ENCODE assay signal across 8 cellular contexts in genomic region chr1:246497331-246497915, GRCh38. TPM values are rescaled to one million over a fixed set of nuclear protein-coding genes. Genes with fewer than 3 reads are reported as not detected.
DNase-seq lines count a peak whose midpoint lies in the region; ATAC-seq and TF ChIP-seq lines count a peak whose summit lies in the region.

No MANE protein-coding gene starts in this region.

- no peak overlapping the region for H3K4me3 ChIP-seq in sigmoid colon

- H3K27ac ChIP-seq in VCaP: peak overlapping the region; percentile 7; the same call in 1 of the 2 replicates
- no peak overlapping the region for H3K27ac ChIP-seq in sigmoid colon

- whole genome bisulfite sequencing in sigmoid colon, 2 donors: 49 to 51% methylated on average over 2 of the region's 2 CpGs

- intact Hi-C loops in sigmoid colon (cut with DNase I): loop anchor here (1.0 to 5.0 kb wide), 2 partner anchors 202 to 255 kb away; no protein-coding TSS in a partner anchor

- peak; percentile 32 for DNase-seq in stimulated activated CD4-positive, alpha-beta T cell treated with anti-CD3 and anti-CD28 coated beads, Interleukin-4, amount 100 ng/mL, for 24 hours
- DNase-seq in stimulated activated CD4-positive, alpha-beta T cell treated with anti-CD3 and anti-CD28 coated beads, Interleukin-4, amount 100 ng/mL, for 1 hour: no peak
- DNase-seq in NCI-H2081 (lab: John Stamatoyannopoulos, UW) (peak; percentile 71 to 74), globus pallidus (ENCODE audit: low spot score) (peak; percentile 65), sigmoid colon (no peak)

- TF ChIP-seq CTCF in VCaP (conservative IDR thresholded peaks at IDR 0.05) (peak; percentile 76), sigmoid colon (IDR thresholded peaks at IDR 0.05) (peak; percentile 36 to 77 (median 70))

- TF ChIP-seq POLR2A in sigmoid colon (IDR thresholded peaks at IDR 0.05) (no peak), GM18505 (IDR thresholded peaks at IDR 0.05; ENCODE audit: borderline replicate concordance, extremely low read depth, insufficient read depth, insufficient read length) (no peak)

- H3K36me3 ChIP-seq in sigmoid colon: no peaks in the 10 kb centered on the region

- H3K9me3 ChIP-seq in sigmoid colon: no peaks in the 10 kb centered on the region

- TF ChIP-seq EP300 in sigmoid colon (IDR thresholded peaks at IDR 0.05): no peak

- ATAC-seq in HG02678 (IDR thresholded peaks at IDR 0.05; ENCODE audit: unreplicated experiment) (peak; percentile 62), GM18505 (IDR thresholded peaks at IDR 0.05; ENCODE audit: unreplicated experiment) (no peak)

- H3K27me3 ChIP-seq in sigmoid colon: no peaks in the 10 kb centered on the region

- peaks cover 0 to 4% (median under 1%) of the 10 kb centered on the region in 4 donors for H3K4me1 ChIP-seq in sigmoid colon

RNA-seq across cellular contexts. Expression of gene SMYD3, which starts 9.7 kb away (rescaled TPM):
- total RNA-seq in sigmoid colon: 10 to 100 TPM; 14.6 to 23.8 (median 17.1) TPM
- polyA plus RNA-seq in sigmoid colon: 10 to 100 TPM in 1 of 3 donors, 1 to 10 TPM in 2; 8.7 to 22.2 (median 9.0) TPM

Comparison
In these comparisons a context has a peak if more than half of its experiments do, and no peak if none do; other contexts are left out.
1. DNase-seq: peak in stimulated activated CD4-positive, alpha-beta T cell treated with anti-CD3 and anti-CD28 coated beads, Interleukin-4, amount 100 ng/mL, for 24 hours (single experiment), NCI-H2081 (2 of 2) and globus pallidus (single experiment); none in stimulated activated CD4-positive, alpha-beta T cell treated with anti-CD3 and anti-CD28 coated beads, Interleukin-4, amount 100 ng/mL, for 1 hour (single experiment) and sigmoid colon (single experiment).